ENCODE assay signal across 25 cellular contexts in the genomic region with DNA sequence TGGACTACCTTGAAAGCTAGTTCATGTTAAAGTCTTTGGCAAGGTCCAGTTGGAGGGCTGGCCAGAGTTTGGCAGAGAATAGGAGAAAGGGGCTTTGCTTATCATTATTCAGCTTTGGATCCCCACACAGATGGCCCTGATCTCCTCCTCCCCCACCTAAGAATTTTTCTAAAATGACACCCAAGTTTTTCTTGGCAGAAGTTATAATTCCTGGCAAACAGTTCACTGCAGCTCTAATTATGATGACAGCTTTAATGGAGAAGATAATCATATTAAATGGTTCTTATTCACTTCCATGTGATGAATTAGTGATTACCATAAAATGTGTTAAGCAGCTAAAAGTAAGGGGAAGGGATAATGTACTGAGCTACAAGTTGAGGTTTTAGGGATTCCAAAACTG.
DNase-seq lines count a peak whose midpoint lies in the region; TF ChIP-seq lines count a peak whose summit lies in the region.
"Had no signal": no experiment of that assay in that cellular context is flagged by ENCODE, and none has a peak within 500 bp of the region (broad histone marks: within the 10 kb centered on the region; RNA-seq: fewer than 3 reads in every experiment).

No MANE protein-coding gene starts in this region.

- H2BK5ac ChIP-seq in neuronal stem cell (ENCODE audit: low read length), result no peak overlapping the region

- no peak overlapping the region for H3K23ac ChIP-seq in neuronal stem cell (ENCODE audit: low read depth, low read length, poor library complexity)

- H3K27me3 Mint-ChIP-seq in mesothelial cell of epicardium (ENCODE audit: low read depth), result peaks cover 23% of the 10 kb centered on the region
- H3K27me3 Mint-ChIP-seq: activated CD4-positive, alpha-beta memory T cell treated with anti-CD3 and anti-CD28 coated beads, Interleukin-2, amount 10 ng/mL, durations not matched to agents 7 days and 5 days; activated naive CD8-positive, alpha-beta T cell treated with anti-CD3 and anti-CD28 coated beads, Interleukin-2, amount 50 U/mL, for 24 hours; naive thymus-derived CD8-positive, alpha-beta T cell; progenitor cell of endocrine pancreas had no signal

- H3K9ac ChIP-seq in neuronal stem cell (ENCODE audit: low read depth, low read length, poor library complexity), result no peak overlapping the region

- no peak overlapping the region for H2BK120ac ChIP-seq in neuronal stem cell (ENCODE audit: low read depth, low read length)

- peak overlapping the region; percentile 64 for H3K27ac ChIP-seq in caudate nucleus (ENCODE audit: low read depth, low read length)
- no peak overlapping the region for H3K27ac ChIP-seq in neuronal stem cell (replicated peaks; ENCODE audit: low read length)
- no peak overlapping the region for H3K27ac ChIP-seq in tibial artery
- H3K27ac ChIP-seq: RWPE1 had no signal

- no peak overlapping the region for H3K4me2 ChIP-seq in neuronal stem cell (ENCODE audit: insufficient read depth, low read length, poor library complexity, severe bottlenecking)

- H3K27ac Mint-ChIP-seq in mesothelial cell of epicardium, result no peak overlapping the region
- H3K27ac Mint-ChIP-seq: activated CD4-positive, alpha-beta memory T cell treated with anti-CD3 and anti-CD28 coated beads, Interleukin-2, amount 10 ng/mL, durations not matched to agents 7 days and 5 days; activated naive CD8-positive, alpha-beta T cell treated with anti-CD3 and anti-CD28 coated beads, Interleukin-2, amount 50 U/mL, for 24 hours; CD4-positive, CD25-positive, alpha-beta regulatory T cell; naive thymus-derived CD8-positive, alpha-beta T cell; progenitor cell of endocrine pancreas; stimulated activated effector memory CD8-positive, alpha-beta T cell treated with anti-CD3 and anti-CD28 coated beads, Interleukin-12 subunit alpha, Interleukin-12 subunit beta, amount 100 ng/mL, for 72 hours had no signal

- H3K27me3 ChIP-seq in neuronal stem cell (ENCODE audit: control insufficient read depth in 3 of 3, insufficient read depth in 3 of 3, low read depth in 1 of 3, low read length in 3 of 3) (no peaks in the 10 kb centered on the region), tibial artery (no peaks in the 10 kb centered on the region)

- H3K4me1 ChIP-seq in neuronal stem cell (ENCODE audit: control insufficient read depth in 2 of 2, insufficient read depth in 1 of 2, low read depth in 1 of 2, low read length in 2 of 2), result peaks cover 7 to 14% of the 10 kb centered on the region in 2 donors
- peaks cover 0 to 18% (median 12%) of the 10 kb centered on the region in 4 donors for H3K4me1 ChIP-seq in tibial artery

- no peak overlapping the region for H2AK5ac ChIP-seq in neuronal stem cell (ENCODE audit: low read depth, low read length)

- H3K4ac ChIP-seq in neuronal stem cell (ENCODE audit: low read length), result no peak overlapping the region

- H3K14ac ChIP-seq in neuronal stem cell (ENCODE audit: low read length), result no peak overlapping the region

- H3K36me3 ChIP-seq in neuronal stem cell (replicated peaks in 1 of 2; ENCODE audit: control insufficient read depth in 2 of 2, insufficient read depth in 2 of 2, low read length in 2 of 2), result no peaks in the 10 kb centered on the region
- no peaks in the 10 kb centered on the region for H3K36me3 ChIP-seq in tibial artery

- no peak overlapping the region for H3K4me3 Mint-ChIP-seq in mesothelial cell of epicardium
- H3K4me3 Mint-ChIP-seq: activated CD4-positive, alpha-beta memory T cell treated with anti-CD3 and anti-CD28 coated beads, Interleukin-2, amount 10 ng/mL, durations not matched to agents 7 days and 5 days; activated naive CD8-positive, alpha-beta T cell treated with anti-CD3 and anti-CD28 coated beads, Interleukin-2, amount 50 U/mL, for 24 hours; CD4-positive, CD25-positive, alpha-beta regulatory T cell; naive thymus-derived CD8-positive, alpha-beta T cell; stimulated activated effector memory CD8-positive, alpha-beta T cell treated with anti-CD3 and anti-CD28 coated beads, Interleukin-12 subunit alpha, Interleukin-12 subunit beta, amount 100 ng/mL, for 72 hours had no signal

- no peaks in the 10 kb centered on the region for H3K79me1 ChIP-seq in neuronal stem cell (ENCODE audit: low read depth, low read length)

- no peaks in the 10 kb centered on the region for H3K9me3 ChIP-seq in neuronal stem cell (replicated peaks in 1 of 2; ENCODE audit: control insufficient read depth in 2 of 2, insufficient read depth in 1 of 2, low read depth in 1 of 2, low read length in 2 of 2)
- no peaks in the 10 kb centered on the region for H3K9me3 ChIP-seq in tibial artery

- DNase-seq in D341Med (ENCODE audit: low spot score) (peak; percentile 47), NCI-H446 (lab: John Stamatoyannopoulos, UW) (peak; percentile 73 to 78), caudate nucleus (lab: John Stamatoyannopoulos, UW) (no peak), neuronal stem cell (ENCODE audit: low spot score) (no peak), mesothelial cell of epicardium (ENCODE audit: low spot score in 2 of 2, unreplicated experiment in 2 of 2) (no peak), NCI-H146 treated with DMSO at 0.1 percent for 48 hours (lab: John Stamatoyannopoulos, UW; ENCODE audit: unreplicated experiment) (no peak), tibial artery (no peak), MV-4-11 (lab: John Stamatoyannopoulos, UW) (no peak)
- DNase-seq: activated CD4-positive, alpha-beta memory T cell treated with anti-CD3 and anti-CD28 coated beads, Interleukin-2, amount 10 ng/mL, durations not matched to agents 7 days and 5 days; activated gamma-delta T cell; activated naive CD8-positive, alpha-beta T cell treated with anti-CD3 and anti-CD28 coated beads, Interleukin-2, amount 50 U/mL, for 24 hours; CD4-positive, CD25-positive, alpha-beta regulatory T cell; cortex of kidney; DMS153; GF-D8; Kasumi-1; naive thymus-derived CD8-positive, alpha-beta T cell; NCI-H1048; NCI-H2081; NCI-H345; stimulated activated CD4-positive, alpha-beta T cell treated with anti-CD3 and anti-CD28 coated beads, Interleukin-1b, Interleukin-23, amount 100 ng/mL, for 48 hours had no signal

- H4K91ac ChIP-seq in neuronal stem cell (ENCODE audit: low read depth, low read length, poor library complexity), result no peak overlapping the region

- peaks cover 38% of the 10 kb centered on the region for H3K4me1 Mint-ChIP-seq in mesothelial cell of epicardium
- H3K4me1 Mint-ChIP-seq: activated naive CD8-positive, alpha-beta T cell treated with anti-CD3 and anti-CD28 coated beads, Interleukin-2, amount 50 U/mL, for 24 hours; CD4-positive, CD25-positive, alpha-beta regulatory T cell; naive thymus-derived CD8-positive, alpha-beta T cell had no signal

- intact Hi-C loops in tibial artery (cut with DNase I; ENCODE audit: low total_unique reads), result no loop called here

- no peaks in the 10 kb centered on the region for H3K9me3 Mint-ChIP-seq in mesothelial cell of epicardium
- H3K9me3 Mint-ChIP-seq: activated CD4-positive, alpha-beta memory T cell treated with anti-CD3 and anti-CD28 coated beads, Interleukin-2, amount 10 ng/mL, durations not matched to agents 7 days and 5 days; activated naive CD8-positive, alpha-beta T cell treated with anti-CD3 and anti-CD28 coated beads, Interleukin-2, amount 50 U/mL, for 24 hours; naive thymus-derived CD8-positive, alpha-beta T cell; stimulated activated effector memory CD8-positive, alpha-beta T cell treated with anti-CD3 and anti-CD28 coated beads, Interleukin-12 subunit alpha, Interleukin-12 subunit beta, amount 100 ng/mL, for 72 hours had no signal

- H4K8ac ChIP-seq in neuronal stem cell (ENCODE audit: low read depth, low read length), result no peak overlapping the region

- H2AFZ ChIP-seq in neuronal stem cell (ENCODE audit: low read length), result peak overlapping the region; percentile 68

- no peak overlapping the region for H2BK12ac ChIP-seq in neuronal stem cell (ENCODE audit: low read length)

- no peak overlapping the region for H3K18ac ChIP-seq in neuronal stem cell (ENCODE audit: low read length)

- H3K4me3 ChIP-seq in neuronal stem cell (ENCODE audit: low read length in 2 of 2) (no peak overlapping the region), tibial artery (no peak overlapping the region)
- H3K4me3 ChIP-seq: skin epidermis had no signal

- H2BK15ac ChIP-seq in neuronal stem cell (ENCODE audit: low read length), result no peak overlapping the region

- no peak for TF ChIP-seq CTCF in mesothelial cell of epicardium (IDR thresholded peaks at IDR 0.05; ENCODE audit: unreplicated experiment)
- no peak for TF ChIP-seq CTCF in tibial artery (IDR thresholded peaks at IDR 0.05)

- H3K36me3 Mint-ChIP-seq in mesothelial cell of epicardium, result no peaks in the 10 kb centered on the region
- H3K36me3 Mint-ChIP-seq: CD4-positive, CD25-positive, alpha-beta regulatory T cell; naive thymus-derived CD8-positive, alpha-beta T cell; stimulated activated effector memory CD8-positive, alpha-beta T cell treated with anti-CD3 and anti-CD28 coated beads, Interleukin-12 subunit alpha, Interleukin-12 subunit beta, amount 100 ng/mL, for 72 hours had no signal

Comparison
In these comparisons a context has a peak if more than half of its experiments do, and no peak if none do; other contexts are left out.
1. DNase-seq: peak in D341Med (single experiment) and NCI-H446 (2 of 2); none in caudate nucleus (0 of 61), neuronal stem cell (single experiment), mesothelial cell of epicardium (0 of 2), NCI-H146 treated with DMSO at 0.1 percent for 48 hours (single experiment), tibial artery (0 of 2) and MV-4-11 (single experiment).